13 cellular contexts compared by ENCODE assay signal in the genomic region with DNA sequence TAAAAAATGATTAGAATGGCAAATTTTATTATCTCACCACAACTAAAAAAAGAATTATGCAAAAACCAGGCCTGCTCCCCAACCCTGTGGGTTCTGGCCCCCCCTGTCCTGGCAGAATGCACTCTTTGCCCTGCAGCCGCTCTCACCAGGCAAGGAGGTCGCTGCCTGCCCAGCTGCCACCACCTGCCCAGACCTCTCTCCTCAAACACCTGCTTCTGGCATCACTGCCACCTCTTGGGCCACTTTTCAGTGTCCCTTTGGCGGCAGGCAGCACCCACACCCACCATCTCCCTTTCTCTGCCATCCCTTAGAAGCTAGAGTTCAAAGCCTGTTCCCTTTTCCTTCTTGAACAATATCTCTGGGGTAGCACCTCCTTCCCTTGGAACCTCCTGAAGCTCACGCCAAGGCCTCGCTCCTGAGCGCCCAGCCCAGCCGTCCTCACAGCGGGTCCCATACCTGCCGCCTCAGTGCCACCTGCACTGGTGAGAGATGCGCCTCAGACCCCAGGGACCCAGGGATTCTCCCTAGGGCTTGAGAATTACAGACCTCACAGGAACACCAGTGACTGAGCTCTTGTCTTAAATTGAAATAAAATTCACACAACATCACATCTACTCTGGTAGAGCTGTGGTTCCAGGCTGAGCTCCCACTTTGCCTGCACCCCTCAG. TPM values are rescaled to one million over a fixed set of nuclear protein-coding genes. Genes with fewer than 3 reads are reported as not detected.
A peak's percentile ranks its signal among the peaks of the same experiment; 100 is the strongest.
DNase-seq lines count a peak whose midpoint lies in the region; ATAC-seq and TF ChIP-seq lines count a peak whose summit lies in the region.
"Had no signal": no experiment of that assay in that cellular context is flagged by ENCODE, and none has a peak within 500 bp of the region (broad histone marks: within the 10 kb centered on the region; RNA-seq: fewer than 3 reads in every experiment).

No MANE protein-coding gene starts in this region.

- H3K9ac ChIP-seq in OCI-LY3 (ENCODE audit: low read length) = peak overlapping the region; percentile 8; the same call in 1 of the 2 replicates

- H3K4me3 ChIP-seq in OCI-LY3 (ENCODE audit: low read length) (0 out of 2 replicates have a peak overlapping the region, but pooled peaks have one; percentile 2), thymus (ENCODE audit: low read length) (no peak overlapping the region)
- H3K4me3 ChIP-seq: coronary artery, psoas muscle had no signal

- TF ChIP-seq CTCF in OCI-LY3 (IDR thresholded peaks at IDR 0.05; ENCODE audit: low read depth, low read length) = no peak
- no peak for TF ChIP-seq CTCF in endothelial cell (IDR thresholded peaks at IDR 0.05; ENCODE audit: unreplicated experiment)

- H3K9me3 ChIP-seq in OCI-LY3 (ENCODE audit: insufficient read depth, low read length) (no peaks in the 10 kb centered on the region), thymus (ENCODE audit: control insufficient read depth) (no peaks in the 10 kb centered on the region)
- H3K9me3 ChIP-seq: psoas muscle had no signal

- H3K4me1 ChIP-seq in OCI-LY3 (ENCODE audit: low read length) (peaks cover 47% of the 10 kb centered on the region), thymus (ENCODE audit: control insufficient read depth, insufficient read depth, low read length) (peaks cover 15% of the 10 kb centered on the region)
- H3K4me1 ChIP-seq: psoas muscle had no signal

- DNase-seq in Right ventricle myocardium superior (no peak), left ventricle myocardium superior (no peak), endothelial cell (ENCODE audit: low spot score) (no peak), NCI-H146 (lab: John Stamatoyannopoulos, UW) (no peak), left lobe of liver (ENCODE audit: low spot score) (no peak)
- DNase-seq: activated CD4-positive, alpha-beta T cell treated with anti-CD3 and anti-CD28 coated beads, Interleukin-2, amount 50 U/mL, for 4 hours; COR-L47; NCI-H774 had no signal

- 96% methylated on average over 10 of the region's 10 CpGs for WGBS in thymus

- H2AFZ ChIP-seq in OCI-LY3 (ENCODE audit: low read depth, low read length) = no peak overlapping the region

- peaks cover 45% of the 10 kb centered on the region for H3K36me3 Mint-ChIP-seq in endothelial cell (ENCODE audit: low read depth, unreplicated experiment)

- H3K27me3 Mint-ChIP-seq in endothelial cell (ENCODE audit: unreplicated experiment) = peaks cover 23% of the 10 kb centered on the region

- H3K4me1 Mint-ChIP-seq in endothelial cell (ENCODE audit: unreplicated experiment) = peaks cover 21% of the 10 kb centered on the region

- H3K36me3 ChIP-seq in OCI-LY3 (replicated peaks; ENCODE audit: low read depth, low read length) (peaks cover 48% of the 10 kb centered on the region), thymus (ENCODE audit: control insufficient read depth, insufficient read depth) (peaks cover 72% of the 10 kb centered on the region)

- H3K27me3 ChIP-seq in OCI-LY3 (ENCODE audit: low read depth, low read length) (no peaks in the 10 kb centered on the region), thymus (ENCODE audit: control insufficient read depth, insufficient read depth) (no peaks in the 10 kb centered on the region)

- peak; percentile 8 for ATAC-seq in Right ventricle myocardium superior (ENCODE audit: poor library complexity)
- ATAC-seq in left ventricle myocardium superior = no peak
- ATAC-seq in GM21825 (IDR thresholded peaks at IDR 0.05; ENCODE audit: unreplicated experiment) = no peak
- no peak for ATAC-seq in left lobe of liver

- no peaks in the 10 kb centered on the region for H3K79me2 ChIP-seq in OCI-LY3 (ENCODE audit: low read length)

- no peaks in the 10 kb centered on the region for H3K9me3 Mint-ChIP-seq in endothelial cell (ENCODE audit: unreplicated experiment)

- intact Hi-C loops in Right ventricle myocardium superior (cut with DNase I) (no loop called here), left ventricle myocardium superior (cut with micrococcal nuclease) (no loop called here)

- peak overlapping the region; percentile 44 for H3K4me2 ChIP-seq in OCI-LY3 (ENCODE audit: low read length)

- no peaks in the 10 kb centered on the region for H4K20me1 ChIP-seq in OCI-LY3 (ENCODE audit: insufficient read depth, low read length)

- peak overlapping the region; percentile 68 for H3K27ac Mint-ChIP-seq in endothelial cell (ENCODE audit: unreplicated experiment)

- H3K27ac ChIP-seq in OCI-LY3 (ENCODE audit: low read length) = peak overlapping the region; percentile 6
- H3K27ac ChIP-seq in thymus (ENCODE audit: low read depth) = peak overlapping the region; percentile 20
- H3K27ac ChIP-seq: psoas muscle had no signal

- peak overlapping the region; percentile 66 for H3K4me3 Mint-ChIP-seq in endothelial cell (ENCODE audit: unreplicated experiment)

RNA-seq across cellular contexts. Expression of a gene that starts 44.6 kb away (rescaled TPM):
- 33.6 TPM for total RNA-seq in Right ventricle myocardium superior
- 40.8 TPM for total RNA-seq in left ventricle myocardium superior
- 85.9 TPM for total RNA-seq in endothelial cell (ENCODE audit: unreplicated experiment)
- 92.1 TPM for polyA plus RNA-seq in thymus
- total RNA-seq in left lobe of liver = 31.4 TPM
